1 cellular context compared by ENCODE assay signal in genomic region chr12:118042091-118042490, GRCh38.
TF ChIP-seq lines count a peak whose summit lies in the region.

No MANE protein-coding gene starts in this region.

TF ChIP-seq in GM12878, 131 proteins besides CTCF, POLR2A, EP300 and RAD21:
- TF ChIP-seq SP1 (IDR thresholded peaks at IDR 0.05; ENCODE audit: low read depth, low read length) (no peak), TAF1 (IDR thresholded peaks at IDR 0.05; ENCODE audit: borderline replicate concordance, low read depth, low read length) (no peak), IKZF1 (conservative IDR thresholded peaks at IDR 0.05) (no peak), E4F1 (IDR thresholded peaks at IDR 0.05; ENCODE audit: borderline replicate concordance, partially characterized antibody) (no peak), LARP7 (IDR thresholded peaks at IDR 0.05) (no peak), SREBF1 (IDR thresholded peaks at IDR 0.05; ENCODE audit: low read length) (no peak)
- TF ChIP-seq, protein P1, sequence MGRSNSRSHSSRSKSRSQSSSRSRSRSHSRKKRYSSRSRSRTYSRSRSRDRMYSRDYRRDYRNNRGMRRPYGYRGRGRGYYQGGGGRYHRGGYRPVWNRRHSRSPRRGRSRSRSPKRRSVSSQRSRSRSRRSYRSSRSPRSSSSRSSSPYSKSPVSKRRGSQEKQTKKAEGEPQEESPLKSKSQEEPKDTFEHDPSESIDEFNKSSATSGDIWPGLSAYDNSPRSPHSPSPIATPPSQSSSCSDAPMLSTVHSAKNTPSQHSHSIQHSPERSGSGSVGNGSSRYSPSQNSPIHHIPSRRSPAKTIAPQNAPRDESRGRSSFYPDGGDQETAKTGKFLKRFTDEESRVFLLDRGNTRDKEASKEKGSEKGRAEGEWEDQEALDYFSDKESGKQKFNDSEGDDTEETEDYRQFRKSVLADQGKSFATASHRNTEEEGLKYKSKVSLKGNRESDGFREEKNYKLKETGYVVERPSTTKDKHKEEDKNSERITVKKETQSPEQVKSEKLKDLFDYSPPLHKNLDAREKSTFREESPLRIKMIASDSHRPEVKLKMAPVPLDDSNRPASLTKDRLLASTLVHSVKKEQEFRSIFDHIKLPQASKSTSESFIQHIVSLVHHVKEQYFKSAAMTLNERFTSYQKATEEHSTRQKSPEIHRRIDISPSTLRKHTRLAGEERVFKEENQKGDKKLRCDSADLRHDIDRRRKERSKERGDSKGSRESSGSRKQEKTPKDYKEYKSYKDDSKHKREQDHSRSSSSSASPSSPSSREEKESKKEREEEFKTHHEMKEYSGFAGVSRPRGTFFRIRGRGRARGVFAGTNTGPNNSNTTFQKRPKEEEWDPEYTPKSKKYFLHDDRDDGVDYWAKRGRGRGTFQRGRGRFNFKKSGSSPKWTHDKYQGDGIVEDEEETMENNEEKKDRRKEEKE (IDR thresholded peaks at IDR 0.05) = no peak
TF ChIP-seq in GM12878: peak in this region for 0.
